ENCODE assay signal across 8 cellular contexts in the genomic region with DNA sequence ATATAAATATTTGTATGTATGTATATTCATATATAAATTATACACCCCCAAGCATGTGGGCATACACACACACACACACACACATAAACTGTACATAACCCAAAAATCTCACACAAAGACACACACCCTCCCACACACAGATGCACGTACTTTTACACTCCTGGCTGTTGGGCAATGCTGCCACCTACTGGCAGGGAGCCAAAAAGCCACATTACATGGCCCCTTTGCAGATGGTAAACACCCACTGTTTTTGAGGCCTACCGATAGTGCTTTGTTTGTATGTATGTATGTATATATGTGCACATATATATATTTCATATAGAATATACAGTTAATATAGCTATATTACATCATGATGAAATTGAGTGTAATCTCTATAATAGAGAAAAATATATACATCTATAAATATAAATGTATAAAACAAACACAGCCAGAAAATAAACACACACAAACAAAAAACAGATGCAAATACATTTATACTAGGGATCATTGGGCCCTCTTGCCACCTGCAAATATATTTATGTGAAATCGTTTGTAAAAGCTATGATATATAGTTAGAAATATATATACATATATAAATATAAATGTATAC.
DNase-seq lines count a peak whose midpoint lies in the region; ATAC-seq, FAIRE-seq and TF ChIP-seq lines count a peak whose summit lies in the region.

No MANE protein-coding gene starts in this region.

- H3K4me1 ChIP-seq in CD8-positive, alpha-beta T cell (ENCODE audit: insufficient read depth, low read length): no peaks in the 10 kb centered on the region
- no peaks in the 10 kb centered on the region for H3K4me1 ChIP-seq in H1 (replicated peaks in 1 of 4; ENCODE audit: control insufficient read depth in 3 of 4, insufficient read depth in 4 of 4, low read length in 3 of 4)

- no peaks in the 10 kb centered on the region; the same call in 1 of the 2 replicates for H3K23me2 ChIP-seq in H1 (ENCODE audit: low read depth, low read length)

- H3K9ac ChIP-seq in H1 (replicated peaks in 1 of 4; ENCODE audit: extremely low read depth in 1 of 4, low read depth in 3 of 4, low read length in 3 of 4): no peak overlapping the region

- H3K36me3 Mint-ChIP-seq in CD8-positive, alpha-beta T cell: no peaks in the 10 kb centered on the region
- no peaks in the 10 kb centered on the region for H3K36me3 Mint-ChIP-seq in activated CD8-positive, alpha-beta T cell treated with anti-CD3 and anti-CD28 coated beads, Interleukin-2, amount 10 ng/mL, durations not matched to agents 7 days and 5 days (ENCODE audit: low read depth)

- no peaks in the 10 kb centered on the region for H3K4me1 Mint-ChIP-seq in CD8-positive, alpha-beta T cell (ENCODE audit: low read depth)
- H3K4me1 Mint-ChIP-seq in activated CD8-positive, alpha-beta T cell treated with anti-CD3 and anti-CD28 coated beads, Interleukin-2, amount 10 ng/mL, durations not matched to agents 7 days and 5 days (ENCODE audit: low read depth): no peaks in the 10 kb centered on the region

- H4K8ac ChIP-seq in H1 (ENCODE audit: extremely low read depth, insufficient read depth, low read length): no peak overlapping the region

- H3K79me1 ChIP-seq in H1 (ENCODE audit: low read depth, low read length): no peaks in the 10 kb centered on the region

- no peak overlapping the region for H2AFZ ChIP-seq in H1 (ENCODE audit: low read length)

- FAIRE-seq in H1 (lab: Jason Lieb, UNC): peak; percentile 73

- H3K4me3 ChIP-seq in CD8-positive, alpha-beta T cell (ENCODE audit: low read depth, low read length): no peak overlapping the region
- no peak overlapping the region for H3K4me3 ChIP-seq in H1 (ENCODE audit: extremely low read depth in 1 of 4, insufficient read depth in 2 of 4, low read depth in 3 of 4, low read length in 4 of 4)

- no peaks in the 10 kb centered on the region for H4K20me1 ChIP-seq in H1 (replicated peaks in 1 of 2; ENCODE audit: control insufficient read depth in 1 of 2, insufficient read depth in 2 of 2, low read length in 2 of 2)

- H3K56ac ChIP-seq in H1 (replicated peaks; ENCODE audit: insufficient read length, low read depth, low read length): no peak overlapping the region

- H3K23ac ChIP-seq in H1 (ENCODE audit: insufficient read length): no peak overlapping the region

- no peak overlapping the region for H4K5ac ChIP-seq in H1 (ENCODE audit: insufficient read length, low read depth, low read length)

- H3K27me3 Mint-ChIP-seq in CD8-positive, alpha-beta T cell (ENCODE audit: low read depth): no peaks in the 10 kb centered on the region
- peaks cover 4% of the 10 kb centered on the region for H3K27me3 Mint-ChIP-seq in activated CD8-positive, alpha-beta T cell treated with anti-CD3 and anti-CD28 coated beads, Interleukin-2, amount 10 ng/mL, durations not matched to agents 7 days and 5 days (ENCODE audit: low read depth)

- H3K4ac ChIP-seq in H1 (replicated peaks; ENCODE audit: insufficient read length, low read depth, low read length): no peak overlapping the region

- no peak overlapping the region for H2AK5ac ChIP-seq in H1 (ENCODE audit: low read depth, low read length)

- no peak overlapping the region for H3K27ac ChIP-seq in CD8-positive, alpha-beta T cell (ENCODE audit: low read depth, low read length)
- no peak overlapping the region for H3K27ac ChIP-seq in H1 (ENCODE audit: low read depth, low read length)

- H3K9me3 Mint-ChIP-seq in CD8-positive, alpha-beta T cell: no peaks in the 10 kb centered on the region
- H3K9me3 Mint-ChIP-seq in activated CD8-positive, alpha-beta T cell treated with anti-CD3 and anti-CD28 coated beads, Interleukin-2, amount 10 ng/mL, durations not matched to agents 7 days and 5 days (ENCODE audit: insufficient read depth): no peaks in the 10 kb centered on the region

- no peak overlapping the region for H3K4me3 Mint-ChIP-seq in CD8-positive, alpha-beta T cell
- no peak overlapping the region for H3K4me3 Mint-ChIP-seq in activated CD8-positive, alpha-beta T cell treated with anti-CD3 and anti-CD28 coated beads, Interleukin-2, amount 10 ng/mL, durations not matched to agents 7 days and 5 days

- H3K27me3 ChIP-seq in CD8-positive, alpha-beta T cell (ENCODE audit: insufficient read depth, low read length): no peaks in the 10 kb centered on the region
- H3K27me3 ChIP-seq in H1 (replicated peaks in 1 of 4; ENCODE audit: control insufficient read depth in 3 of 4, extremely low read depth in 1 of 4, insufficient read depth in 3 of 4, low read length in 3 of 4): peaks cover 0 to under 1% (median 0%) of the 10 kb centered on the region in 4 experiments; a peak in 1 of 7 replicates

- H3K79me2 ChIP-seq in H1 (ENCODE audit: control insufficient read depth in 1 of 2, insufficient read depth in 2 of 2, low read length in 2 of 2): no peaks in the 10 kb centered on the region

- H2BK15ac ChIP-seq in H1 (ENCODE audit: low read length): no peak overlapping the region

- H2BK5ac ChIP-seq in H1 (ENCODE audit: low read depth, low read length): no peak overlapping the region

- peak; percentile 97 for TF ChIP-seq RAD21 in H1 (IDR thresholded peaks at IDR 0.05 in 1 of 2, conservative IDR thresholded peaks at IDR 0.05 in 1 of 2; ENCODE audit: low read depth in 2 of 2, low read length in 2 of 2)

- no peak overlapping the region for H3K4me2 ChIP-seq in H1 (ENCODE audit: insufficient read depth in 1 of 2, low read depth in 2 of 2, low read length in 2 of 2)

- no peak overlapping the region for H3K14ac ChIP-seq in H1 (ENCODE audit: insufficient read length)

- TF ChIP-seq POLR2A in H1 (IDR thresholded peaks at IDR 0.05; ENCODE audit: control extremely low read depth in 1 of 2, low read depth in 2 of 2, low read length in 2 of 2): no peak

- peak; percentile 63 to 88 (median 80) for DNase-seq in CD8-positive, alpha-beta T cell
- peak; percentile 52 for DNase-seq in NCI-H748 treated with DMSO at 0.1 percent for 48 hours (lab: John Stamatoyannopoulos, UW)
- peak; percentile 86 for DNase-seq in activated CD8-positive, alpha-beta T cell treated with anti-CD3 and anti-CD28 coated beads, Interleukin-2, amount 10 ng/mL, durations not matched to agents 7 days and 5 days
- DNase-seq in H1 (ENCODE audit: low read depth in 1 of 2, low spot score in 2 of 2): peak; percentile 31 to 85
- DNase-seq in midbrain (lab: John Stamatoyannopoulos, UW): peak; percentile 65
- peak; percentile 71 for DNase-seq in stimulated activated CD8-positive, alpha-beta memory T cell treated with anti-CD3 and anti-CD28 coated beads, Interleukin-4, amount 100 ng/mL, for 24 hours (ENCODE audit: low read depth)

- H3K9me3 ChIP-seq in CD8-positive, alpha-beta T cell (ENCODE audit: low read length): no peaks in the 10 kb centered on the region
- H3K9me3 ChIP-seq in H1 (ENCODE audit: insufficient read depth in 2 of 2, low read depth in 1 of 2, low read length in 1 of 2): no peaks in the 10 kb centered on the region

- H2BK12ac ChIP-seq in H1 (ENCODE audit: low read depth, low read length): no peak overlapping the region

- H3K36me3 ChIP-seq in CD8-positive, alpha-beta T cell (ENCODE audit: insufficient read depth, low read length): no peaks in the 10 kb centered on the region
- H3K36me3 ChIP-seq in H1 (ENCODE audit: control insufficient read depth in 2 of 4, insufficient read depth in 4 of 4, low read length in 3 of 4): no peaks in the 10 kb centered on the region

- POLR2A ChIA-PET in CD8-positive, alpha-beta T cell (lab: Charles Lee): no interaction called here
- POLR2A ChIA-PET in activated CD8-positive, alpha-beta T cell treated with anti-CD3 and anti-CD28 coated beads, Interleukin-2, amount 10 ng/mL, durations not matched to agents 7 days and 5 days (lab: Charles Lee): no interaction called here
- POLR2A ChIA-PET in H1 (lab: Charles Lee; ENCODE audit: partially characterized antibody): no interaction called here

- no peak overlapping the region for H2BK120ac ChIP-seq in H1 (replicated peaks; ENCODE audit: low read depth, low read length)

- ATAC-seq in CD8-positive, alpha-beta T cell: peak; percentile 99
- peak; percentile 94 for ATAC-seq in GM19395 (IDR thresholded peaks at IDR 0.05; ENCODE audit: unreplicated experiment)
- ATAC-seq in HG03460 (IDR thresholded peaks at IDR 0.05; ENCODE audit: unreplicated experiment): peak; percentile 89
- peak; percentile 90 for ATAC-seq in activated CD8-positive, alpha-beta T cell treated with anti-CD3 and anti-CD28 coated beads, Interleukin-2, amount 10 ng/mL, durations not matched to agents 7 days and 5 days

- no peak overlapping the region for H3K27ac Mint-ChIP-seq in CD8-positive, alpha-beta T cell
- no peak overlapping the region for H3K27ac Mint-ChIP-seq in activated CD8-positive, alpha-beta T cell treated with anti-CD3 and anti-CD28 coated beads, Interleukin-2, amount 10 ng/mL, durations not matched to agents 7 days and 5 days

- peak; percentile 99 for TF ChIP-seq CTCF in CD8-positive, alpha-beta T cell (IDR thresholded peaks at IDR 0.05)
- peak; percentile 90 for TF ChIP-seq CTCF in H1 (IDR thresholded peaks at IDR 0.05; ENCODE audit: control extremely low read depth in 1 of 3, insufficient read depth in 1 of 3, low read depth in 1 of 3, low read length in 3 of 3)

- H2BK20ac ChIP-seq in H1 (ENCODE audit: low read length): no peak overlapping the region

- TF ChIP-seq EP300 in H1 (IDR thresholded peaks at IDR 0.05; ENCODE audit: borderline replicate concordance in 1 of 2, low read depth in 2 of 2, low read length in 2 of 2): no peak

- intact Hi-C loops in CD8-positive, alpha-beta T cell (cut with DNase I, micrococcal nuclease): loop anchor here (1.0 to 10.0 kb wide), 8 partner anchors 135 to 1023 kb away; partner anchors contain the start of gene YME1L1 (in 1 of the 2)

- H4K91ac ChIP-seq in H1 (replicated peaks; ENCODE audit: insufficient read length, low read length): no peak overlapping the region

- 38% methylated on average over 3 of the region's 3 CpGs; no CpG with 5 or more reads in 1 of the 2 experiments for WGBS in H1 (ENCODE audit: extremely low coverage in 1 of 2, insufficient coverage in 1 of 2, insufficient read length in 1 of 2, insufficient replicate concordance in 2 of 2, low coverage in 1 of 2, low lambda C conversion rate in 2 of 2, missing lambda C conversion rate in 1 of 2), 2 experiments

- H3K18ac ChIP-seq in H1 (ENCODE audit: extremely low read depth, low read length): no peak overlapping the region

- CTCF ChIA-PET in CD8-positive, alpha-beta T cell (lab: Charles Lee): interaction anchor here (0.6 to 3.4 kb wide), 13 partner anchors 9 to 749 kb away, joined by 3 to 27 read pairs (median 4); no protein-coding TSS in a partner anchor
- CTCF ChIA-PET in activated CD8-positive, alpha-beta T cell treated with anti-CD3 and anti-CD28 coated beads, Interleukin-2, amount 10 ng/mL, durations not matched to agents 7 days and 5 days (lab: Charles Lee): interaction anchor here (0.7 to 2.0 kb wide), 7 partner anchors 9 to 242 kb away, joined by 3 to 7 read pairs (median 3); no protein-coding TSS in a partner anchor
- CTCF ChIA-PET in H1 (lab: Charles Lee; ENCODE audit: partially characterized antibody): interaction anchor here (0.7 to 2.4 kb wide), 21 partner anchors 9 to 352 kb away, joined by 3 to 7 read pairs (median 4); no protein-coding TSS in a partner anchor

TF ChIP-seq in H1, 55 proteins besides CTCF, POLR2A, EP300 and RAD21 (continues in another document):
- TF ChIP-seq KDM4A (IDR thresholded peaks at IDR 0.05; ENCODE audit: low read depth, low read length, severe bottlenecking): no peak
- TF ChIP-seq TCF12 (IDR thresholded peaks at IDR 0.05; ENCODE audit: low read depth, low read length): no peak
- no peak for TF ChIP-seq GABPA (IDR thresholded peaks at IDR 0.05; ENCODE audit: borderline replicate concordance, insufficient read depth, low read length)
